In genomic region chr17:82599674-82600661, GRCh38 we compare ENCODE assay signal across 20 cellular contexts. TPM values are rescaled to one million over a fixed set of nuclear protein-coding genes. Genes with fewer than 3 reads are reported as not detected.
A peak's percentile ranks its signal among the peaks of the same experiment; 100 is the strongest.
DNase-seq lines count a peak whose midpoint lies in the region; ATAC-seq and TF ChIP-seq lines count a peak whose summit lies in the region.
"Had no signal": no experiment of that assay in that cellular context is flagged by ENCODE, and none has a peak within 500 bp of the region (broad histone marks: within the 10 kb centered on the region; RNA-seq: fewer than 3 reads in every experiment).

No MANE protein-coding gene starts in this region.

- H3K4me2 ChIP-seq in HCT116 (ENCODE audit: low read length) = no peak overlapping the region

- RAD21 ChIA-PET in HCT116 (lab: Charles Lee; ENCODE audit: low non-redundant PET in 1 of 2, low total read pairs in 2 of 2, uncharacterized antibody in 2 of 2, unreplicated experiment in 2 of 2) = no interaction called here

- no peak for TF ChIP-seq CTCF in HCT116 (IDR thresholded peaks at IDR 0.05 in 2 of 3, conservative IDR thresholded peaks at IDR 0.05 in 1 of 3; ENCODE audit: borderline replicate concordance in 1 of 3, insufficient read depth in 1 of 3, low read depth in 2 of 3, low read length in 2 of 3)
- no peak for TF ChIP-seq CTCF in dorsolateral prefrontal cortex (IDR thresholded peaks at IDR 0.05 in 54 of 56, conservative IDR thresholded peaks at IDR 0.05 in 2 of 56; ENCODE audit: low read depth in 1 of 56, partially characterized antibody in 56 of 56)

- H3K27me3 ChIP-seq in HCT116 (ENCODE audit: insufficient read depth, low read length) = no peaks in the 10 kb centered on the region
- H3K27me3 ChIP-seq in dorsolateral prefrontal cortex = no peaks in the 10 kb centered on the region
- H3K27me3 ChIP-seq: pancreas had no signal

- H2AFZ ChIP-seq in HCT116 (ENCODE audit: low read depth, low read length, poor library complexity, severe bottlenecking) = no peak overlapping the region

- no peaks in the 10 kb centered on the region for H3K4me1 ChIP-seq in HCT116 (ENCODE audit: control insufficient read depth in 1 of 2, insufficient read depth in 2 of 2, low read length in 2 of 2)
- H3K4me1 ChIP-seq: pancreas had no signal

- CTCF ChIA-PET in HCT116 (lab: Charles Lee) = no interaction called here

- no peak for TF ChIP-seq POLR2A in HCT116 (IDR thresholded peaks at IDR 0.05; ENCODE audit: borderline replicate concordance, extremely low read depth, insufficient read depth, insufficient read length)

- H3K4me3 ChIP-seq in HCT116 (replicated peaks in 1 of 2; ENCODE audit: low read depth in 1 of 2, low read length in 2 of 2) (no peak overlapping the region), dorsolateral prefrontal cortex (no peak overlapping the region)
- H3K4me3 ChIP-seq: pancreas had no signal

- H3K9me2 ChIP-seq in HCT116 (ENCODE audit: insufficient read depth) = no peaks in the 10 kb centered on the region

- H3K36me3 ChIP-seq in HCT116 (ENCODE audit: control insufficient read depth in 1 of 2, insufficient read depth in 2 of 2, low read length in 2 of 2) = peaks cover 62 to 86% of the 10 kb centered on the region in 2 experiments

- H3K36me3 Mint-ChIP-seq in naive B cell = peaks cover 11 to 17% of the 10 kb centered on the region in 2 donors

- peaks cover 68% of the 10 kb centered on the region for H3K79me2 ChIP-seq in HCT116 (ENCODE audit: insufficient read depth, low read length)

- H3K9me3 ChIP-seq in HCT116 (ENCODE audit: control insufficient read depth in 1 of 2, insufficient read depth in 1 of 2, low read depth in 1 of 2, low read length in 2 of 2) = no peaks in the 10 kb centered on the region
- H3K9me3 ChIP-seq: pancreas had no signal

- 0 out of 2 replicates have a peak, but pooled peaks have one; percentile 12 for ATAC-seq in HCT116
- ATAC-seq in naive B cell (ENCODE audit: low read depth in 2 of 2) = peak; percentile 63 to 64
- ATAC-seq: activated CD8-positive, alpha-beta T cell treated with anti-CD3 and anti-CD28 coated beads, Interleukin-2, amount 10 ng/mL, durations not matched to agents 7 days and 5 days; left lobe of liver had no signal

- TF ChIP-seq RAD21 in HCT116 (IDR thresholded peaks at IDR 0.05; ENCODE audit: low read depth) = no peak

- POLR2A ChIA-PET in HCT116 (lab: Charles Lee) = no interaction called here

- no peaks in the 10 kb centered on the region for H3K9me3 Mint-ChIP-seq in naive B cell
- H3K9me3 Mint-ChIP-seq: activated naive CD4-positive, alpha-beta T cell treated with anti-CD3 and anti-CD28 coated beads, Interleukin-2, amount 50 U/mL, for 24 hours; dendritic cell treated with granulocyte-macrophage colony-stimulating factor and Interleukin-4, amounts not matched to agents 40 ng/mL and 50 ng/mL, for 4 days had no signal

- peak overlapping the region in 3 of 6 donors; percentile 36 to 72 (median 39) for H3K27ac Mint-ChIP-seq in naive B cell
- H3K27ac Mint-ChIP-seq: activated CD8-positive, alpha-beta T cell treated with anti-CD3 and anti-CD28 coated beads, Interleukin-2, amount 10 ng/mL, durations not matched to agents 7 days and 5 days; activated naive CD4-positive, alpha-beta T cell treated with anti-CD3 and anti-CD28 coated beads, Interleukin-2, amount 50 U/mL, for 24 hours had no signal

- peak overlapping the region in 2 of 8 donors; percentile 16 to 46 for H3K4me3 Mint-ChIP-seq in naive B cell
- H3K4me3 Mint-ChIP-seq: activated CD8-positive, alpha-beta T cell treated with anti-CD3 and anti-CD28 coated beads, Interleukin-2, amount 10 ng/mL, durations not matched to agents 7 days and 5 days; activated naive CD4-positive, alpha-beta T cell treated with anti-CD3 and anti-CD28 coated beads, Interleukin-2, amount 50 U/mL, for 24 hours; dendritic cell treated with granulocyte-macrophage colony-stimulating factor and Interleukin-4, amounts not matched to agents 40 ng/mL and 50 ng/mL, for 4 days had no signal

- no TSS peak for BruUV-seq in HCT116 (replicated peaks; lab: Mats Ljungman, UMichigan)

- intact Hi-C loops in HCT116 (cut with micrococcal nuclease) (no loop called here), dorsolateral prefrontal cortex (cut with DNase I) (no loop called here)

- DNase-seq in D341Med (ENCODE audit: low spot score) (peak; percentile 58), HCT116 (ENCODE audit: low read depth, low spot score) (no peak), dorsolateral prefrontal cortex (no peak), naive B cell (no peak), LoVo (ENCODE audit: low spot score) (no peak), AG08396 (ENCODE audit: low spot score) (no peak), NCI-H82 (lab: John Stamatoyannopoulos, UW) (no peak)
- DNase-seq: activated CD8-positive, alpha-beta T cell treated with anti-CD3 and anti-CD28 coated beads, Interleukin-2, amount 10 ng/mL, durations not matched to agents 7 days and 5 days; activated T-cell treated with anti-CD3 and anti-CD28 coated beads, Interleukin-2, amount 50 U/mL, for 48 hours; COR-L47; EL; foreskin melanocyte; NCI-H187 treated with DMSO at 0.1 percent for 48 hours; NCI-H510A; stimulated activated CD4-positive, alpha-beta T cell treated with anti-CD3 and anti-CD28 coated beads, Interleukin-2, amount 100 ng/mL, for 24 hours; T-helper 1 cell had no signal

- H3K27ac ChIP-seq in HCT116 (ENCODE audit: low read depth, low read length) (no peak overlapping the region; the same call in 1 of the 2 replicates), dorsolateral prefrontal cortex (peak overlapping the region in 36 of 59 donors; percentile 3 to 77 (median 40))
- H3K27ac ChIP-seq: pancreas had no signal

- H3K27me3 Mint-ChIP-seq in naive B cell = no peaks in the 10 kb centered on the region
- H3K27me3 Mint-ChIP-seq: activated naive CD4-positive, alpha-beta T cell treated with anti-CD3 and anti-CD28 coated beads, Interleukin-2, amount 50 U/mL, for 24 hours; dendritic cell treated with granulocyte-macrophage colony-stimulating factor and Interleukin-4, amounts not matched to agents 40 ng/mL and 50 ng/mL, for 4 days had no signal

- no peaks in the 10 kb centered on the region for H4K20me1 ChIP-seq in HCT116 (ENCODE audit: insufficient read depth)

- no peak overlapping the region for H3K9ac ChIP-seq in HCT116 (ENCODE audit: low read length)

- H3K4me1 Mint-ChIP-seq in naive B cell = peaks cover 11 to 20% (median 12%) of the 10 kb centered on the region in 3 donors

TF ChIP-seq in HCT116, 20 proteins besides CTCF, POLR2A, EP300 and RAD21 (continues in another document):
- TF ChIP-seq MAX (IDR thresholded peaks at IDR 0.05) (no peak), ELF1 (IDR thresholded peaks at IDR 0.05; ENCODE audit: borderline replicate concordance, low read depth) (no peak), YY1 (IDR thresholded peaks at IDR 0.05; ENCODE audit: extremely low read depth, insufficient replicate concordance, low read depth, low read length) (no peak), REST (IDR thresholded peaks at IDR 0.05; ENCODE audit: low read depth) (no peak), POLR2AphosphoS5 (IDR thresholded peaks at IDR 0.05; ENCODE audit: low read depth, low read length) (no peak), FOSL1 (IDR thresholded peaks at IDR 0.05; ENCODE audit: low read depth) (no peak), SIN3A (IDR thresholded peaks at IDR 0.05; ENCODE audit: low read depth) (no peak), ZBTB33 (IDR thresholded peaks at IDR 0.05; ENCODE audit: extremely low read depth, insufficient replicate concordance, low read length) (no peak), SRF (IDR thresholded peaks at IDR 0.05; ENCODE audit: low read depth) (no peak)

RNA-seq across cellular contexts. Expression of gene WDR45B, which starts 48.3 kb away (rescaled TPM):
- 117 TPM for total RNA-seq in HCT116 (2021; ENCODE audit: unreplicated experiment)
- 148 and 173 TPM in 2 replicates for polyA plus RNA-seq in HCT116 (2012)
- total RNA-seq in dorsolateral prefrontal cortex = 100 to 1,000 TPM in 7 of 120 experiments, 10 to 100 TPM in 113; 61.0 to 110 (median 83.4) TPM
- 10 to 100 TPM; 37.9 to 77.8 (median 47.4) TPM for polyA plus RNA-seq in naive B cell (ENCODE audit: low read depth in 6 of 6)
